Comparison of ENCODE assay signal across 18 cellular contexts in genomic region chr20:1845701-1846100, GRCh38.
"Had no signal": no experiment of that assay in that cellular context is flagged by ENCODE, and none has a peak within 500 bp of the region (broad histone marks: within the 10 kb centered on the region; RNA-seq: fewer than 3 reads in every experiment).

No MANE protein-coding gene starts in this region.

- H3K27ac ChIP-seq: ascending aorta, breast epithelium, prostate gland, right lobe of liver, thoracic aorta had no signal

- H3K4me3 Mint-ChIP-seq: activated naive CD4-positive, alpha-beta T cell treated with anti-CD3 and anti-CD28 coated beads for 36 hours; activated naive CD8-positive, alpha-beta T cell treated with anti-CD3 and anti-CD28 coated beads, Interleukin-2, amount 50 U/mL, for 24 hours; activated T-helper 17 cell treated with anti-CD3 and anti-CD28 coated beads, Interleukin-2, amount 50 U/mL, for 72 hours; natural killer cell treated with Interleukin-12 subunit alpha and Interleukin-12 subunit beta and Interleukin-15 and Interleukin-18, amount 100 ng/mL, for 72 hours; T-helper 2 cell treated with Interferon-gamma antibody and Interleukin-4, amounts not matched to agents 5 μg/mL and 100 μg/mL, for 36 hours had no signal

- DNase-seq: activated naive CD4-positive, alpha-beta T cell treated with anti-CD3 and anti-CD28 coated beads for 36 hours; activated naive CD8-positive, alpha-beta T cell treated with anti-CD3 and anti-CD28 coated beads, Interleukin-2, amount 50 U/mL, for 24 hours; activated T-cell treated with anti-CD3 and anti-CD28 coated beads for 4 hours; erythroblast; kidney; left lung; occipital lobe; right lobe of liver; spleen; stomach; SW 1271 had no signal

- H3K9me3 Mint-ChIP-seq: activated naive CD4-positive, alpha-beta T cell treated with anti-CD3 and anti-CD28 coated beads for 36 hours; T-helper 2 cell treated with Interferon-gamma antibody and Interleukin-4, amounts not matched to agents 5 μg/mL and 100 μg/mL, for 36 hours had no signal

- H3K27me3 ChIP-seq: ascending aorta, breast epithelium, right lobe of liver, stomach had no signal

- FAIRE-seq: kidney had no signal

- H3K4me1 Mint-ChIP-seq: activated T-helper 17 cell treated with anti-CD3 and anti-CD28 coated beads, Interleukin-2, amount 50 U/mL, for 72 hours had no signal

- H3K27ac Mint-ChIP-seq: activated T-helper 17 cell treated with anti-CD3 and anti-CD28 coated beads, Interleukin-2, amount 50 U/mL, for 72 hours; natural killer cell treated with Interleukin-12 subunit alpha and Interleukin-12 subunit beta and Interleukin-15 and Interleukin-18, amount 100 ng/mL, for 72 hours; T-helper 2 cell treated with Interferon-gamma antibody and Interleukin-4, amounts not matched to agents 5 μg/mL and 100 μg/mL, for 36 hours had no signal

- H3K4me3 ChIP-seq: ascending aorta, breast epithelium, left lung, prostate gland, right lobe of liver, spleen, stomach, thoracic aorta had no signal

- H3K9me3 ChIP-seq: ascending aorta, breast epithelium, left lung, prostate gland, right lobe of liver, stomach, thoracic aorta had no signal

- ATAC-seq: natural killer cell treated with Interleukin-12 subunit alpha and Interleukin-12 subunit beta and Interleukin-15 and Interleukin-18, amount 100 ng/mL, for 72 hours had no signal

- H3K36me3 ChIP-seq: ascending aorta, breast epithelium, left lung, prostate gland, right lobe of liver, spleen, stomach, thoracic aorta had no signal

- H3K4me1 ChIP-seq: ascending aorta, breast epithelium, prostate gland, right lobe of liver had no signal
